In the genomic region with DNA sequence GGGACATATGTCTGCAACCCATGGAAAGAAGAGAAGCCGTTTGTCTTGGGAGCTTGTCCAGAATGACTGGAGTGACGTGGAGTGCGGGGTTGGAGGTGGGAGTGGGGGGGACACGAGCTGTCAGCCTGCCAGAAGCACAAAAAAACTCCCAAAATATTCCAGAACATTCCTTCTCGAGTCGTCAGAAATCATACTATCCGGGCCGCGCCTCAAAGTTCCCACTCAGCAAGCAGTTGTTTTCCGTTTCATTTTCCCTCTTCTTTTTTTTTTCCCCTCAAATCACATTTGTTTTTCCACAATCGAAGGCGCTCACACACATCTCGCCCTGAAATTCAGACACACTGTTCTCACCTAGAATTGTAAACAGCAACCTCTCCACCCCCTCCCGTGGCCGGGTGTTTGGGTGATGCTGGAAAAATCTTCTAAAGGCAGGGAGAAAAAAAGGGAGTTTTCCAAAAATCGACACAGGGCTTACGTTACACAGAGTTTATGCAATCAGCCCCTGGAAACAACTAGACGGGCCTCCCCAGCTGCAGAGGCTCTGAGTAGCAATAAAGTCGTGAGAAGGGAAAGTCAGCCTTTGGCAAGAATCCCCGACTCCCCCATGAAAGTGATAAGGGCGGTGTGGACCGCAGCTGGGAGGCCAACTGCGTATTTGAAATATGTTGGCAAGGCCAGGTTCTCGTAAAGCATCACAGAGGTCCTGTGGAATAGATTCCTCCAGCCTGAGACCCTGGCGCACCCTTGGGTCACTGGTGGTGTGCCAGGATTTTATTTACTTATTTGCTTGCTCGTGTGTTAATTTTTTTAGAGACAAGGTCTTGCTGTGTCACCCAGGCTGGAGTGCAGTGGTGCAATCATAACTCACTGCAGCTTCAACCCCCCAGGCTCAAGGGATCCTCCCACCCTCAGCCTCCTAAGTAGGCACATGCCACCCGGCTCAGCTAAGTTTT, we compare ENCODE assay signal across 10 cellular contexts. TPM values are rescaled to one million over a fixed set of nuclear protein-coding genes. Genes with fewer than 3 reads are reported as not detected.
DNase-seq lines count a peak whose midpoint lies in the region; ATAC-seq and TF ChIP-seq lines count a peak whose summit lies in the region.
"Had no signal": no experiment of that assay in that cellular context is flagged by ENCODE, and none has a peak within 500 bp of the region (broad histone marks: within the 10 kb centered on the region; RNA-seq: fewer than 3 reads in every experiment).

No MANE protein-coding gene starts in this region.

- BruUV-seq in MCF 10A (replicated peaks; lab: Mats Ljungman, UMichigan): no TSS peak

- H3K36me3 ChIP-seq in urinary bladder (ENCODE audit: insufficient read depth): no peaks in the 10 kb centered on the region

- POLR2A ChIA-PET in MCF 10A (lab: Yijun Ruan, JAX): interaction anchor here (0.7 to 0.8 kb wide), 2 partner anchors 23 to 94 kb away, joined by 3 read pairs; no protein-coding TSS in a partner anchor

- DNase-seq in DMS79 treated with DMSO at 0.1 percent for 48 hours (lab: John Stamatoyannopoulos, UW): peak; percentile 14
- no peak for DNase-seq in DMS79 (lab: John Stamatoyannopoulos, UW)
- DNase-seq in MCF 10A (ENCODE audit: unreplicated experiment): peak; percentile 89
- peak; percentile 75 to 94 for DNase-seq in lower leg skin (ENCODE audit: low spot score in 2 of 2)
- DNase-seq in mesenteric fat pad (ENCODE audit: low spot score): no peak

- H3K27ac Mint-ChIP-seq in MCF 10A (ENCODE audit: low read depth, unreplicated experiment): no peak overlapping the region
- H3K27ac Mint-ChIP-seq: stimulated activated naive CD8-positive, alpha-beta T cell treated with anti-CD3 and anti-CD28 coated beads, Interleukin-15, Interleukin-2, amounts not matched to agents 100 ng/mL and 50 ng/mL, for 24 hours had no signal

- 17 to 24% methylated on average over 27 of the region's 27 CpGs for WGBS in lower leg skin, 2 donors
- 11% methylated on average over 27 of the region's 27 CpGs for WGBS in urinary bladder

- H3K4me3 Mint-ChIP-seq in MCF 10A (ENCODE audit: unreplicated experiment): no peak overlapping the region
- H3K4me3 Mint-ChIP-seq: stimulated activated naive CD8-positive, alpha-beta T cell treated with anti-CD3 and anti-CD28 coated beads, Interleukin-15, Interleukin-2, amounts not matched to agents 100 ng/mL and 50 ng/mL, for 24 hours had no signal

- no peaks in the 10 kb centered on the region for H3K9me3 Mint-ChIP-seq in MCF 10A (ENCODE audit: unreplicated experiment)
- H3K9me3 Mint-ChIP-seq: stimulated activated naive CD8-positive, alpha-beta T cell treated with anti-CD3 and anti-CD28 coated beads, Interleukin-15, Interleukin-2, amounts not matched to agents 100 ng/mL and 50 ng/mL, for 24 hours had no signal

- H3K4me1 ChIP-seq in urinary bladder (ENCODE audit: insufficient read depth): no peaks in the 10 kb centered on the region

- no peaks in the 10 kb centered on the region for H3K36me3 Mint-ChIP-seq in MCF 10A (ENCODE audit: insufficient read depth, unreplicated experiment)

- no peaks in the 10 kb centered on the region for H3K4me1 Mint-ChIP-seq in MCF 10A (ENCODE audit: insufficient read depth, unreplicated experiment)

- TF ChIP-seq CTCF in MCF 10A (IDR thresholded peaks at IDR 0.05; ENCODE audit: unreplicated experiment): no peak
- TF ChIP-seq CTCF in lower leg skin (IDR thresholded peaks at IDR 0.05): no peak

- ATAC-seq in GM21447 (IDR thresholded peaks at IDR 0.05; ENCODE audit: unreplicated experiment) (no peak), GM19324 (IDR thresholded peaks at IDR 0.05; ENCODE audit: low FRiP score, unreplicated experiment) (no peak)

- peak overlapping the region; percentile 86 for H3K27ac ChIP-seq in urinary bladder (ENCODE audit: low read depth)
- H3K27ac ChIP-seq: 22Rv1 had no signal

- TF ChIP-seq POLR2A in lower leg skin (IDR thresholded peaks at IDR 0.05): no peak

- intact Hi-C loops in MCF 10A (cut with micrococcal nuclease): no loop called here
- intact Hi-C loops in lower leg skin (cut with DNase I; ENCODE audit: low total_unique reads): no loop called here

- no peak overlapping the region for H3K4me3 ChIP-seq in lower leg skin (ENCODE audit: low read depth, poor library complexity, severe bottlenecking)
- H3K4me3 ChIP-seq in urinary bladder (ENCODE audit: low read depth, low read length): no peak overlapping the region

- CTCF ChIA-PET in MCF 10A (lab: Yijun Ruan, JAX): interaction anchor here (0.6 to 1.1 kb wide), 3 partner anchors 115 to 145 kb away, joined by 3 to 5 read pairs (median 4); no protein-coding TSS in a partner anchor

- no peaks in the 10 kb centered on the region for H3K27me3 Mint-ChIP-seq in MCF 10A (ENCODE audit: insufficient read depth, unreplicated experiment)
- H3K27me3 Mint-ChIP-seq: stimulated activated naive CD8-positive, alpha-beta T cell treated with anti-CD3 and anti-CD28 coated beads, Interleukin-15, Interleukin-2, amounts not matched to agents 100 ng/mL and 50 ng/mL, for 24 hours had no signal

RNA-seq across cellular contexts. Expression of a gene that starts 31.2 kb away (rescaled TPM):
- total RNA-seq in MCF 10A (2022) (3.3 and 3.8 TPM in 2 replicates), lower leg skin (10 to 100 TPM; 12.6 to 27.5 (median 19.9) TPM), urinary bladder (14.2 TPM), mesenteric fat pad (228 TPM)
- 155 TPM for polyA plus RNA-seq in urinary bladder

Comparison
In these comparisons a context has a peak if more than half of its experiments do, and no peak if none do; other contexts are left out.
1. DNase-seq: peak in DMS79 treated with DMSO at 0.1 percent for 48 hours (single experiment), MCF 10A (single experiment) and lower leg skin (2 of 2); none in DMS79 (single experiment) and mesenteric fat pad (single experiment).